ENCODE assay signal across 37 cellular contexts in genomic region chr10:1344408-1344807, GRCh38.
"Had no signal": no experiment of that assay in that cellular context is flagged by ENCODE, and none has a peak within 500 bp of the region (broad histone marks: within the 10 kb centered on the region; RNA-seq: fewer than 3 reads in every experiment).

No MANE protein-coding gene starts in this region.

- H3K36me3 Mint-ChIP-seq: activated CD4-positive, alpha-beta memory T cell treated with anti-CD3 and anti-CD28 coated beads for 36 hours; activated naive CD4-positive, alpha-beta T cell treated with anti-CD3 and anti-CD28 coated beads, Interleukin-2, amount 50 U/mL, for 72 hours; activated naive CD8-positive, alpha-beta T cell treated with anti-CD3 and anti-CD28 coated beads for 36 hours; brain had no signal

- H3K27ac Mint-ChIP-seq: activated CD4-positive, alpha-beta memory T cell treated with anti-CD3 and anti-CD28 coated beads for 36 hours; activated CD4-positive, alpha-beta T cell treated with anti-CD3 and anti-CD28 coated beads, Interleukin-2, amount 10 ng/mL, durations not matched to agents 24 days and 14 days; activated CD8-positive, alpha-beta T cell treated with anti-CD3 and anti-CD28 coated beads for 36 hours; activated naive CD4-positive, alpha-beta T cell treated with anti-CD3 and anti-CD28 coated beads for 36 hours; activated naive CD4-positive, alpha-beta T cell treated with anti-CD3 and anti-CD28 coated beads, Interleukin-2, amount 50 U/mL, for 72 hours; activated naive CD8-positive, alpha-beta T cell treated with anti-CD3 and anti-CD28 coated beads for 36 hours; activated T-cell treated with anti-CD3 and anti-CD28 coated beads, Interleukin-2, amount 50 U/mL, for 72 hours; activated T-helper 1 cell treated with anti-CD3 and anti-CD28 coated beads, Interleukin-12 subunit alpha, Interleukin-12 subunit beta, Interleukin-2, Interleukin-4 antibody, amounts not matched to agents 30 ng/mL and 10 ng/mL and 1 ng/mL, durations not matched to agents 14 hours and 24 hours and 36 hours; activated T-helper 17 cell treated with anti-CD3 and anti-CD28 coated beads, Interleukin-2, amount 50 U/mL, for 72 hours; brain; T-helper 1 cell treated with Interleukin-12 subunit alpha and Interleukin-12 subunit beta and Interleukin-4 antibody, amounts not matched to agents 30 μg/mL and 1 μg/mL, for 36 hours; T-helper 2 cell treated with Interferon-gamma antibody and Interleukin-4, amounts not matched to agents 5 μg/mL and 100 μg/mL, for 36 hours had no signal

- ATAC-seq: activated CD4-positive, CD25-positive, alpha-beta regulatory T cell treated with anti-CD3 and anti-CD28 coated beads, Interleukin-2, amount 50 U/mL, for 24 hours; activated CD8-positive, alpha-beta T cell treated with anti-CD3 and anti-CD28 coated beads for 36 hours; activated naive CD4-positive, alpha-beta T cell treated with anti-CD3 and anti-CD28 coated beads, Interleukin-2, amount 50 U/mL, for 72 hours; activated T-cell treated with anti-CD3 and anti-CD28 coated beads, Interleukin-2, amount 50 U/mL, for 4 hours; activated T-cell treated with anti-CD3 and anti-CD28 coated beads, Interleukin-2, amount 50 U/mL, for 72 hours; activated T-helper 17 cell treated with anti-CD3 and anti-CD28 coated beads, Interleukin-2, amount 50 U/mL, for 72 hours had no signal

- H3K4me1 ChIP-seq: adrenal gland, ascending aorta had no signal

- H3K4me3 Mint-ChIP-seq: activated CD4-positive, alpha-beta memory T cell treated with anti-CD3 and anti-CD28 coated beads for 36 hours; activated CD4-positive, alpha-beta T cell treated with anti-CD3 and anti-CD28 coated beads, Interleukin-2, amount 10 ng/mL, durations not matched to agents 24 days and 14 days; activated CD8-positive, alpha-beta T cell treated with anti-CD3 and anti-CD28 coated beads for 36 hours; activated naive CD4-positive, alpha-beta T cell treated with anti-CD3 and anti-CD28 coated beads for 36 hours; activated naive CD8-positive, alpha-beta T cell treated with anti-CD3 and anti-CD28 coated beads for 36 hours; activated T-cell treated with anti-CD3 and anti-CD28 coated beads, Interleukin-2, amount 50 U/mL, for 4 hours; activated T-cell treated with anti-CD3 and anti-CD28 coated beads, Interleukin-2, amount 50 U/mL, for 72 hours; activated T-helper 1 cell treated with anti-CD3 and anti-CD28 coated beads, Interleukin-12 subunit alpha, Interleukin-12 subunit beta, Interleukin-2, Interleukin-4 antibody, amounts not matched to agents 30 ng/mL and 10 ng/mL and 1 ng/mL, durations not matched to agents 14 hours and 24 hours and 36 hours; activated T-helper 17 cell treated with anti-CD3 and anti-CD28 coated beads, Interleukin-2, amount 50 U/mL, for 72 hours; brain; central memory CD8-positive, alpha-beta T cell; T-helper 1 cell treated with Interleukin-12 subunit alpha and Interleukin-12 subunit beta and Interleukin-4 antibody, amounts not matched to agents 30 μg/mL and 1 μg/mL, for 36 hours; T-helper 2 cell treated with Interferon-gamma antibody and Interleukin-4, amounts not matched to agents 5 μg/mL and 100 μg/mL, for 36 hours had no signal

- H3K4me3 ChIP-seq: adrenal gland, ascending aorta, cardiac muscle cell had no signal

- H3K27me3 Mint-ChIP-seq: activated CD4-positive, alpha-beta memory T cell treated with anti-CD3 and anti-CD28 coated beads for 36 hours; activated CD4-positive, alpha-beta T cell treated with anti-CD3 and anti-CD28 coated beads, Interleukin-2, amount 10 ng/mL, durations not matched to agents 24 days and 14 days; activated CD8-positive, alpha-beta T cell treated with anti-CD3 and anti-CD28 coated beads for 36 hours; activated naive CD8-positive, alpha-beta T cell treated with anti-CD3 and anti-CD28 coated beads for 36 hours; brain had no signal

- H3K9me3 ChIP-seq: adrenal gland, ascending aorta had no signal

- H3K4me1 Mint-ChIP-seq: activated CD4-positive, alpha-beta T cell treated with anti-CD3 and anti-CD28 coated beads, Interleukin-2, amount 10 ng/mL, durations not matched to agents 24 days and 14 days; activated naive CD8-positive, alpha-beta T cell treated with anti-CD3 and anti-CD28 coated beads for 36 hours; activated T-helper 17 cell treated with anti-CD3 and anti-CD28 coated beads, Interleukin-2, amount 50 U/mL, for 72 hours had no signal

- DNase-seq: activated CD4-positive, alpha-beta memory T cell treated with anti-CD3 and anti-CD28 coated beads for 36 hours; activated CD4-positive, alpha-beta T cell treated with anti-CD3 and anti-CD28 coated beads for 4 hours; activated CD4-positive, alpha-beta T cell treated with anti-CD3 and anti-CD28 coated beads, Interleukin-2, amount 10 ng/mL, durations not matched to agents 24 days and 14 days; activated CD4-positive, alpha-beta T cell treated with anti-CD3 and anti-CD28 coated beads, Interleukin-2, amount 50 U/mL, for 1 hour; activated CD4-positive, alpha-beta T cell treated with anti-CD3 and anti-CD28 coated beads, Interleukin-2, amount 50 U/mL, for 4 hours; activated CD4-positive, CD25-positive, alpha-beta regulatory T cell; activated CD8-positive, alpha-beta memory T cell treated with anti-CD3 and anti-CD28 coated beads, Interleukin-2, amount 50 U/mL, for 4 hours; activated CD8-positive, alpha-beta T cell treated with anti-CD3 and anti-CD28 coated beads for 36 hours; activated effector memory CD4-positive, alpha-beta T cell treated with anti-CD3 and anti-CD28 coated beads, Interleukin-2, amount 50 U/mL, for 16 hours; activated gamma-delta T cell treated with Interleukin-2 at 50 U/mL for 16 hours; activated naive CD4-positive, alpha-beta T cell; activated naive CD4-positive, alpha-beta T cell treated with anti-CD3 and anti-CD28 coated beads for 36 hours; activated naive CD4-positive, alpha-beta T cell treated with anti-CD3 and anti-CD28 coated beads, Interleukin-2, amount 50 U/mL, for 16 hours; activated naive CD8-positive, alpha-beta T cell treated with anti-CD3 and anti-CD28 coated beads for 36 hours; activated T-cell treated with anti-CD3 and anti-CD28 coated beads for 4 hours; activated T-cell treated with anti-CD3 and anti-CD28 coated beads, Interleukin-2, amount 50 U/mL, for 1 hour; activated T-cell treated with anti-CD3 and anti-CD28 coated beads, Interleukin-2, amount 50 U/mL, for 4 hours; activated T-cell treated with anti-CD3 and anti-CD28 coated beads, Interleukin-2, amount 50 U/mL, for 72 hours; adrenal gland; amygdala; anterior cingulate cortex; caudate nucleus; cerebellar nuclear complex; T-helper 1 cell; T-helper 2 cell; T-helper 9 cell had no signal

- H3K27me3 ChIP-seq: adrenal gland, ascending aorta, cardiac muscle cell had no signal

- H3K27ac ChIP-seq: adrenal gland, ascending aorta, cardiac muscle cell, VCaP had no signal

- H3K9me3 Mint-ChIP-seq: activated CD4-positive, alpha-beta memory T cell treated with anti-CD3 and anti-CD28 coated beads for 36 hours; activated CD4-positive, alpha-beta T cell treated with anti-CD3 and anti-CD28 coated beads, Interleukin-2, amount 10 ng/mL, durations not matched to agents 24 days and 14 days; activated naive CD4-positive, alpha-beta T cell treated with anti-CD3 and anti-CD28 coated beads for 36 hours; activated naive CD4-positive, alpha-beta T cell treated with anti-CD3 and anti-CD28 coated beads, Interleukin-2, amount 50 U/mL, for 72 hours; activated naive CD8-positive, alpha-beta T cell treated with anti-CD3 and anti-CD28 coated beads for 36 hours; activated T-cell treated with anti-CD3 and anti-CD28 coated beads, Interleukin-2, amount 50 U/mL, for 4 hours; activated T-cell treated with anti-CD3 and anti-CD28 coated beads, Interleukin-2, amount 50 U/mL, for 72 hours; activated T-helper 1 cell treated with anti-CD3 and anti-CD28 coated beads, Interleukin-12 subunit alpha, Interleukin-12 subunit beta, Interleukin-2, Interleukin-4 antibody, amounts not matched to agents 30 ng/mL and 10 ng/mL and 1 ng/mL, durations not matched to agents 14 hours and 24 hours and 36 hours; activated T-helper 17 cell treated with anti-CD3 and anti-CD28 coated beads, Interleukin-2, amount 50 U/mL, for 72 hours; central memory CD8-positive, alpha-beta T cell; T-helper 1 cell treated with Interleukin-12 subunit alpha and Interleukin-12 subunit beta and Interleukin-4 antibody, amounts not matched to agents 30 μg/mL and 1 μg/mL, for 36 hours; T-helper 2 cell treated with Interferon-gamma antibody and Interleukin-4, amounts not matched to agents 5 μg/mL and 100 μg/mL, for 36 hours had no signal

- H3K36me3 ChIP-seq: adrenal gland, ascending aorta, cardiac muscle cell had no signal
